In the genomic region with DNA sequence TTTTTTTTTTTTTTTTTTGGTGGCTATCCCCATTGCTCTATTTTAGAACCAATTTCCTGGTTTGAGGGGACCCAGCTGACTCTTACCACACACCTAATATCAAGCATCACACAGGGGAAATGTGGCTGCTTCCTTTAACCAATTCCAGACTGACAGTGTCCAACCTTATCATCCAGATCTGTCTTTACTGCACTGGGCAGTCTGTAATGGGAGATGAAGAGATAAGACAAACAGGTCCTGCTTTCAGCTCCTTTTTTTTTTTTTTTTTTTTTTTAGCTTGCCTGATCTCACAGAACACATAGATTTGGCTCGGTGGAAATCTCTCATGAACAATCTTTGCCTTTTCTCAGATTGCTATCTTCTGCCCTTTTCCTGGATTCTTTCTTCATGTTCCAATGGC, we compare ENCODE assay signal across 1 cellular context.
TF ChIP-seq lines count a peak whose summit lies in the region.

No MANE protein-coding gene starts in this region.

TF ChIP-seq in GM23338, 12 proteins besides CTCF, POLR2A, EP300 and RAD21 (continued from another document):
- TF ChIP-seq REST (IDR thresholded peaks at IDR 0.05; ENCODE audit: unreplicated experiment) (no peak), CREB1 (CRISPR knock-in tag; IDR thresholded peaks at IDR 0.05; ENCODE audit: low read depth) (no peak), NANOG (IDR thresholded peaks at IDR 0.05; ENCODE audit: borderline replicate concordance) (no peak)
